Comparison of ENCODE assay signal across 21 cellular contexts in the genomic region with DNA sequence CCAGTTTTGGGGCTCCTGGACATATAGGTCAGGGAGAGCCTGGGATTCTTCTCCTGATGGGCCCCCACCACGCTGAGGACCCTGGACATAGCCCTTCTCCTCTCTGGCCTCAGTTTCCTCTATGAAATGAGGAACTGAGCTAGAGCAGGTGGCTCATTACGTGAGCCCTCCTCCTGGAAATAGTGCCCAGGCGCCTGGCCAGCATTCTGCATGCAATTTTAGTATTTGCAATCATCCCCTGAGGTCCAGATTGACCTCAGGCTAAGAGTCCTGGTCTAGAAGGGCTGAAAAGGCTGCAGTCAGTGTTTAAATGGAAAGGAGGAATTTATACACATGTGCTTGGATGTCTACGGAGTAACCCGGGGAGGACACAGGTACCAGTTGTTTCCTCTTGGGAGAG. TPM values are rescaled to one million over a fixed set of nuclear protein-coding genes. Genes with fewer than 3 reads are reported as not detected.
DNase-seq lines count a peak whose midpoint lies in the region; TF ChIP-seq lines count a peak whose summit lies in the region.
"Had no signal": no experiment of that assay in that cellular context is flagged by ENCODE, and none has a peak within 500 bp of the region (broad histone marks: within the 10 kb centered on the region; RNA-seq: fewer than 3 reads in every experiment).

No MANE protein-coding gene starts in this region.

- peaks cover 0 to 6% (median 3%) of the 10 kb centered on the region in 5 experiments for H3K9me3 Mint-ChIP-seq in brain
- peaks cover 12% of the 10 kb centered on the region for H3K9me3 Mint-ChIP-seq in glutamatergic neuron (ENCODE audit: unreplicated experiment)
- H3K9me3 Mint-ChIP-seq: IgD-negative memory B cell had no signal

- TF ChIP-seq CTCF in brain (conservative IDR thresholded peaks at IDR 0.05) (no peak), glutamatergic neuron (IDR thresholded peaks at IDR 0.05; ENCODE audit: partially characterized antibody, unreplicated experiment) (no peak), coronary artery (IDR thresholded peaks at IDR 0.05) (no peak)

- no peak overlapping the region for H3K4me3 ChIP-seq in coronary artery

- peaks cover 64% of the 10 kb centered on the region for H3K4me1 Mint-ChIP-seq in brain
- H3K4me1 Mint-ChIP-seq in glutamatergic neuron (ENCODE audit: low read depth, unreplicated experiment): peaks cover 26% of the 10 kb centered on the region

- peaks cover 6% of the 10 kb centered on the region for H3K27me3 Mint-ChIP-seq in brain
- peaks cover 11% of the 10 kb centered on the region for H3K27me3 Mint-ChIP-seq in glutamatergic neuron (ENCODE audit: unreplicated experiment)

- H3K36me3 Mint-ChIP-seq in brain (peaks cover 14% of the 10 kb centered on the region), glutamatergic neuron (ENCODE audit: unreplicated experiment) (no peaks in the 10 kb centered on the region)

- DNase-seq in NCI-H526 treated with DMSO at 0.1 percent for 48 hours (lab: John Stamatoyannopoulos, UW) (peak; percentile 70), glutamatergic neuron (no peak), dermis blood vessel endothelial cell (no peak), coronary artery (ENCODE audit: low spot score) (no peak), NCI-H748 treated with DMSO at 0.1 percent for 48 hours (lab: John Stamatoyannopoulos, UW) (no peak)
- DNase-seq: BE2C, DMS79 treated with DMSO at 0.1 percent for 48 hours, Karpas-422, MV-4-11, NCI-H1105 treated with DMSO at 0.1 percent for 48 hours, NCI-H2029 treated with DMSO at 0.1 percent for 48 hours, NCI-H226, NCI-H510A treated with DMSO at 0.1 percent for 48 hours, PC-3, RPMI8226, SHP77 had no signal

- peak overlapping the region in 2 of 5 experiments; percentile 7 to 53 for H3K4me3 Mint-ChIP-seq in brain
- H3K4me3 Mint-ChIP-seq in glutamatergic neuron (ENCODE audit: unreplicated experiment): no peak overlapping the region
- H3K4me3 Mint-ChIP-seq: IgD-negative memory B cell had no signal

- H3K27ac Mint-ChIP-seq in brain (peak overlapping the region; percentile 95 to 99 (median 97)), glutamatergic neuron (ENCODE audit: unreplicated experiment) (peak overlapping the region; percentile 22)
- H3K27ac Mint-ChIP-seq: IgD-negative memory B cell had no signal

- H3K27ac ChIP-seq in temporal lobe (ENCODE audit: low read depth, low read length) (peak overlapping the region; percentile 25), coronary artery (no peak overlapping the region)

RNA-seq across cellular contexts. Expression of gene RHBG, which starts 33.6 kb away (rescaled TPM):
- polyA plus RNA-seq in brain (ENCODE audit: insufficient read depth, low read depth, low replicate concordance): not detected
- total RNA-seq in glutamatergic neuron (ENCODE audit: unreplicated experiment) (not detected), temporal lobe (not detected), dermis blood vessel endothelial cell (not detected in 2 replicates)
- total RNA-seq: A673, M059J had no signal
- polyA plus RNA-seq: IgD-negative memory B cell had no signal
